In genomic region chr7:1169409-1170368, GRCh38 we compare ENCODE assay signal across 7 cellular contexts. TPM values are rescaled to one million over a fixed set of nuclear protein-coding genes. Genes with fewer than 3 reads are reported as not detected.
DNase-seq lines count a peak whose midpoint lies in the region; ATAC-seq and TF ChIP-seq lines count a peak whose summit lies in the region.

No MANE protein-coding gene starts in this region.

- H3K4me1 Mint-ChIP-seq in glutamatergic neuron (ENCODE audit: low read depth, unreplicated experiment) (no peaks in the 10 kb centered on the region), type B pancreatic cell (ENCODE audit: unreplicated experiment) (no peaks in the 10 kb centered on the region)

- H3K9me3 ChIP-seq in SJCRH30 (replicated peaks) = no peaks in the 10 kb centered on the region

- DNase-seq in SJCRH30 = peak; percentile 80
- DNase-seq in activated gamma-delta T cell treated with anti-CD3 and anti-CD28 coated beads, Interleukin-2, amount 50 U/mL, for 16 hours (ENCODE audit: low read depth) = peak; percentile 95
- peak; percentile 94 for DNase-seq in glutamatergic neuron
- DNase-seq in posterior vena cava (ENCODE audit: low spot score) = peak; percentile 94
- DNase-seq in type B pancreatic cell (ENCODE audit: extremely low spot score, unreplicated experiment) = no peak

- H3K36me3 Mint-ChIP-seq in glutamatergic neuron (ENCODE audit: unreplicated experiment) = no peaks in the 10 kb centered on the region
- H3K36me3 Mint-ChIP-seq in type B pancreatic cell = no peaks in the 10 kb centered on the region

- peak overlapping the region; percentile 20; the same call in 1 of the 2 replicates for H3K27ac ChIP-seq in SJCRH30

- H3K27ac Mint-ChIP-seq in glutamatergic neuron (ENCODE audit: unreplicated experiment) = no peak overlapping the region
- H3K27ac Mint-ChIP-seq in type B pancreatic cell = no peak overlapping the region

- peak overlapping the region; percentile 54 for H3K4me3 ChIP-seq in SJCRH30

- H3K9me3 Mint-ChIP-seq in glutamatergic neuron (ENCODE audit: unreplicated experiment) (peaks cover 1% of the 10 kb centered on the region), type B pancreatic cell (no peaks in the 10 kb centered on the region)

- no peaks in the 10 kb centered on the region for H3K27me3 Mint-ChIP-seq in glutamatergic neuron (ENCODE audit: unreplicated experiment)
- H3K27me3 Mint-ChIP-seq in type B pancreatic cell = no peaks in the 10 kb centered on the region

- intact Hi-C loops in posterior vena cava (cut with DNase I) = loop anchor here in 1 of 2 donors (2.0 kb wide), 1 partner anchor 169 kb away; no protein-coding TSS in a partner anchor

- H3K36me3 ChIP-seq in SJCRH30 = no peaks in the 10 kb centered on the region

- no peaks in the 10 kb centered on the region for H3K4me1 ChIP-seq in SJCRH30

- H3K27me3 ChIP-seq in SJCRH30 = no peaks in the 10 kb centered on the region

- TF ChIP-seq CTCF in glutamatergic neuron (IDR thresholded peaks at IDR 0.05; ENCODE audit: partially characterized antibody, unreplicated experiment) (peak; percentile 90), type B pancreatic cell (conservative IDR thresholded peaks at IDR 0.05) (peak; percentile 66)

- peak overlapping the region; percentile 61 for H3K4me3 Mint-ChIP-seq in glutamatergic neuron (ENCODE audit: unreplicated experiment)
- no peak overlapping the region for H3K4me3 Mint-ChIP-seq in type B pancreatic cell

- ATAC-seq in GM18511 (IDR thresholded peaks at IDR 0.05; ENCODE audit: unreplicated experiment) (peak; percentile 96), HG03159 (IDR thresholded peaks at IDR 0.05; ENCODE audit: unreplicated experiment) (peak; percentile 83)

RNA-seq across cellular contexts. Expression of gene ZFAND2A, which starts 9.7 kb away (rescaled TPM):
- total RNA-seq in SJCRH30 (2014; rRNA removed; shearing (Covaris generic)) = 5.1 and 6.3 TPM in 2 replicates
- 34.5 TPM for total RNA-seq in glutamatergic neuron (ENCODE audit: unreplicated experiment)
- total RNA-seq in posterior vena cava = 10 to 100 TPM; 22.6 to 30.9 TPM
- 16.1 and 19.4 TPM in 2 replicates for total RNA-seq in type B pancreatic cell (ENCODE audit: low replicate concordance)
